8 cellular contexts compared by ENCODE assay signal in genomic region chr1:228459091-228459993, GRCh38. TPM values are rescaled to one million over a fixed set of nuclear protein-coding genes. Genes with fewer than 3 reads are reported as not detected.
DNase-seq lines count a peak whose midpoint lies in the region; ATAC-seq and TF ChIP-seq lines count a peak whose summit lies in the region.

No MANE protein-coding gene starts in this region.

- TF ChIP-seq CTCF in esophagus muscularis mucosa (IDR thresholded peaks at IDR 0.05), result peak; percentile 48 to 61 (median 55)
- peak; percentile 49 to 55 for TF ChIP-seq CTCF in tibial artery (IDR thresholded peaks at IDR 0.05)

- TF ChIP-seq POLR2A in esophagus muscularis mucosa (IDR thresholded peaks at IDR 0.05; ENCODE audit: low read depth), result no peak

- peak overlapping the region; percentile 83 to 99 (median 94) for H3K4me3 Mint-ChIP-seq in naive thymus-derived CD8-positive, alpha-beta T cell

- intact Hi-C loops in esophagus muscularis mucosa (cut with DNase I), result no loop called here
- intact Hi-C loops in tibial artery (cut with DNase I; ENCODE audit: low total_unique reads), result no loop called here

- H3K4me1 ChIP-seq in esophagus muscularis mucosa, result peaks cover 27 to 41% (median 38%) of the 10 kb centered on the region in 4 donors
- H3K4me1 ChIP-seq in tibial artery, result peaks cover 0 to 39% (median 23%) of the 10 kb centered on the region in 4 donors

- 6% methylated on average over 27 of the region's 41 CpGs for WGBS in esophagus muscularis mucosa

- H3K36me3 ChIP-seq in esophagus muscularis mucosa, result no peaks in the 10 kb centered on the region
- no peaks in the 10 kb centered on the region for H3K36me3 ChIP-seq in tibial artery

- H3K9me3 ChIP-seq in esophagus muscularis mucosa (no peaks in the 10 kb centered on the region), tibial artery (no peaks in the 10 kb centered on the region)

- no peak for TF ChIP-seq EP300 in esophagus muscularis mucosa (IDR thresholded peaks at IDR 0.05)

- H3K9me3 Mint-ChIP-seq in naive thymus-derived CD8-positive, alpha-beta T cell, result peaks cover 0 to 1% (median 0%) of the 10 kb centered on the region in 9 donors

- peaks cover 23 to 64% (median 49%) of the 10 kb centered on the region in 4 donors for H3K4me1 Mint-ChIP-seq in naive thymus-derived CD8-positive, alpha-beta T cell

- H3K27me3 ChIP-seq in esophagus muscularis mucosa (peaks cover 0 to 88% (median 51%) of the 10 kb centered on the region in 4 donors), tibial artery (peaks cover 3 to 66% of the 10 kb centered on the region in 2 donors)

- peak; percentile 36 for ATAC-seq in HG02642 (IDR thresholded peaks at IDR 0.05; ENCODE audit: poor library complexity, unreplicated experiment)
- no peak for ATAC-seq in naive thymus-derived CD8-positive, alpha-beta T cell

- H3K4me3 ChIP-seq in esophagus muscularis mucosa, result peak overlapping the region; percentile 52 to 65 (median 54)
- peak overlapping the region; percentile 50 to 57 for H3K4me3 ChIP-seq in tibial artery

- H3K27me3 Mint-ChIP-seq in naive thymus-derived CD8-positive, alpha-beta T cell, result peaks cover 0 to 37% (median 13%) of the 10 kb centered on the region in 5 donors

- H3K27ac ChIP-seq in esophagus muscularis mucosa (replicated peaks in 1 of 4) (peak overlapping the region; percentile 72 to 84 (median 80)), tibial artery (peak overlapping the region in 1 of 2 donors; percentile 63)

- peak overlapping the region; percentile 89 to 100 (median 98) for H3K27ac Mint-ChIP-seq in naive thymus-derived CD8-positive, alpha-beta T cell

- DNase-seq in ELF-1 (ENCODE audit: low read depth, low spot score), result peak; percentile 84
- peak; percentile 44 for DNase-seq in NCI-H524 treated with DMSO at 0.1 percent for 48 hours (lab: John Stamatoyannopoulos, UW)
- DNase-seq in activated T-cell treated with anti-CD3 and anti-CD28 coated beads for 48 hours (ENCODE audit: low read depth), result peak; percentile 56
- no peak for DNase-seq in esophagus muscularis mucosa (ENCODE audit: extremely low spot score)
- DNase-seq in naive thymus-derived CD8-positive, alpha-beta T cell, result peak in 9 of 10 donors; percentile 18 to 76 (median 39)
- DNase-seq in tibial artery, result peak; percentile 65 to 74
- no peak for DNase-seq in occipital lobe (lab: John Stamatoyannopoulos, UW)

- POLR2A ChIA-PET in naive thymus-derived CD8-positive, alpha-beta T cell (lab: Charles Lee), result interaction anchor here (0.7 to 3.8 kb wide), 5 partner anchors 27 to 434 kb away, joined by 3 to 37 read pairs (median 6); partner anchors contain the start of genes RNF187 and TRIM11

- H3K36me3 Mint-ChIP-seq in naive thymus-derived CD8-positive, alpha-beta T cell, result peaks cover 0 to 5% (median 0%) of the 10 kb centered on the region in 3 donors

RNA-seq across cellular contexts. Expression of gene RNF187, which starts 27.8 kb away (rescaled TPM):
- total RNA-seq in esophagus muscularis mucosa (10 to 100 TPM; 22.5 to 62.6 (median 61.0) TPM), occipital lobe (61.9 TPM)
- total RNA-seq in naive thymus-derived CD8-positive, alpha-beta T cell, result 10 to 100 TPM; 84.8 to 87.6 TPM
- polyA plus RNA-seq in naive thymus-derived CD8-positive, alpha-beta T cell, result 10 to 100 TPM; 28.4 to 62.6 (median 47.5) TPM

RNA-seq across cellular contexts. Expression of gene TRIM17, which starts 42.7 kb away (rescaled TPM):
- total RNA-seq in esophagus muscularis mucosa (not detected), occipital lobe (0.78 TPM)
- total RNA-seq in naive thymus-derived CD8-positive, alpha-beta T cell, result 1 to 10 TPM; 1.7 to 3.1 TPM
- polyA plus RNA-seq in naive thymus-derived CD8-positive, alpha-beta T cell, result under 1 TPM; 0.39 to 0.62 (median 0.58) TPM

RNA-seq across cellular contexts. Expression of gene TRIM11, which starts 52.7 kb away (rescaled TPM):
- total RNA-seq in esophagus muscularis mucosa, result 10 to 100 TPM; 13.8 to 26.1 (median 20.9) TPM
- 10 to 100 TPM; 50.0 to 54.8 TPM for total RNA-seq in naive thymus-derived CD8-positive, alpha-beta T cell
- polyA plus RNA-seq in naive thymus-derived CD8-positive, alpha-beta T cell, result 10 to 100 TPM in 2 of 3 donors, 1 to 10 TPM in 1; 9.2 to 17.9 (median 13.6) TPM
- 10.9 TPM for total RNA-seq in occipital lobe

Comparison
In these comparisons a context has a peak if more than half of its experiments do, and no peak if none do; other contexts are left out.
1. DNase-seq: peak in ELF-1 (single experiment), NCI-H524 treated with DMSO at 0.1 percent for 48 hours (single experiment), activated T-cell treated with anti-CD3 and anti-CD28 coated beads for 48 hours (single experiment), naive thymus-derived CD8-positive, alpha-beta T cell (9 of 10) and tibial artery (2 of 2); none in esophagus muscularis mucosa (single experiment) and occipital lobe (single experiment).